ENCODE assay signal across 9 cellular contexts in genomic region chr10:79938728-79939380, GRCh38. TPM values are rescaled to one million over a fixed set of nuclear protein-coding genes. Genes with fewer than 3 reads are reported as not detected.
A peak's percentile ranks its signal among the peaks of the same experiment; 100 is the strongest.
DNase-seq lines count a peak whose midpoint lies in the region; ATAC-seq, FAIRE-seq and TF ChIP-seq lines count a peak whose summit lies in the region.
"Had no signal": no experiment of that assay in that cellular context is flagged by ENCODE, and none has a peak within 500 bp of the region (broad histone marks: within the 10 kb centered on the region; RNA-seq: fewer than 3 reads in every experiment).

No MANE protein-coding gene starts in this region.

- no peak overlapping the region for H3K4me3 ChIP-seq in SK-N-SH (ENCODE audit: low read depth in 2 of 2, low read length in 1 of 2)
- no peak overlapping the region for H3K4me3 ChIP-seq in K562

- H3K36me3 ChIP-seq in SK-N-SH (replicated peaks in 1 of 2; ENCODE audit: control insufficient read depth in 1 of 2, insufficient read depth in 2 of 2, low read length in 1 of 2) = no peaks in the 10 kb centered on the region
- H3K36me3 ChIP-seq in K562 (ENCODE audit: control insufficient read depth, insufficient read depth, low read length) = no peaks in the 10 kb centered on the region

- peak; percentile 67 for FAIRE-seq in K562 (lab: Jason Lieb, UNC)

- H3K9me3 Mint-ChIP-seq in stimulated activated naive CD8-positive, alpha-beta T cell treated with anti-CD3 and anti-CD28 coated beads, Interleukin-15, Interleukin-2, amounts not matched to agents 100 ng/mL and 50 ng/mL, for 24 hours = no peaks in the 10 kb centered on the region

- ATAC-seq in SK-N-SH treated with all-trans-retinoic acid at 6 μM for 48 hours (no peak), HG03175 (IDR thresholded peaks at IDR 0.05; ENCODE audit: unreplicated experiment) (peak; percentile 76), K562 (no peak)

- no peaks in the 10 kb centered on the region for H3K79me2 ChIP-seq in SK-N-SH (ENCODE audit: insufficient read depth)
- no peaks in the 10 kb centered on the region for H3K79me2 ChIP-seq in K562 (ENCODE audit: control insufficient read depth, insufficient read depth, low read length)

- intact Hi-C loops in K562 (cut with micrococcal nuclease) = loop anchor here (10.0 kb wide), 1 partner anchor 186 kb away; no protein-coding TSS in a partner anchor

- H3K4me2 ChIP-seq in SK-N-SH = no peak overlapping the region
- H3K4me2 ChIP-seq in K562 (ENCODE audit: insufficient read depth, low read length) = no peak overlapping the region

- TF ChIP-seq CTCF in SK-N-SH (IDR thresholded peaks at IDR 0.05) = no peak
- TF ChIP-seq CTCF in K562 (IDR thresholded peaks at IDR 0.05 in 2 of 3, conservative IDR thresholded peaks at IDR 0.05 in 1 of 3; ENCODE audit: insufficient read depth in 2 of 3, low read depth in 1 of 3, low read length in 3 of 3) = no peak

- POLR2A ChIA-PET in SK-N-SH (lab: Yijun Ruan, JAX) (no interaction called here), K562 (lab: Yijun Ruan, JAX) (interaction anchor here (0.6 kb wide), 1 partner anchor 214 kb away, joined by 3 read pairs; no protein-coding TSS in a partner anchor)

- TF ChIP-seq EP300 in SK-N-SH (IDR thresholded peaks at IDR 0.05; ENCODE audit: borderline replicate concordance in 1 of 2, low read depth in 1 of 2, low read length in 1 of 2) (no peak), K562 (IDR thresholded peaks at IDR 0.05; ENCODE audit: low read length) (no peak)

- no peaks in the 10 kb centered on the region for H3K9me1 ChIP-seq in K562 (ENCODE audit: control insufficient read depth, insufficient read depth, low read length)

- H3K4me1 Mint-ChIP-seq in stimulated activated naive CD8-positive, alpha-beta T cell treated with anti-CD3 and anti-CD28 coated beads, Interleukin-15, Interleukin-2, amounts not matched to agents 100 ng/mL and 50 ng/mL, for 24 hours (ENCODE audit: low read depth) = peaks cover 29% of the 10 kb centered on the region

- H3K9me2 ChIP-seq in SK-N-SH = no peaks in the 10 kb centered on the region

- no peak for TF ChIP-seq POLR2A in K562 (conservative IDR thresholded peaks at IDR 0.05)

- DNase-seq in SK-N-SH (peak; percentile 55), K562 (ENCODE audit: extremely low read depth in 1 of 4, low spot score in 3 of 4) (peak in 1 of 4 experiments; percentile 17), HuH-7.5 (ENCODE audit: low spot score) (no peak)
- no peak for DNase-seq in activated effector memory CD4-positive, alpha-beta T cell treated with Interleukin-2 at 50 U/mL for 16 hours
- DNase-seq in effector CD4-positive, alpha-beta T cell = no peak

- H2AFZ ChIP-seq in SK-N-SH (ENCODE audit: low read depth) (no peak overlapping the region), K562 (ENCODE audit: low read depth, low read length) (no peak overlapping the region)

- H3K27me3 ChIP-seq in SK-N-SH (ENCODE audit: insufficient read depth) (no peaks in the 10 kb centered on the region), K562 (ENCODE audit: control insufficient read depth in 2 of 2, insufficient read depth in 2 of 2, low read length in 2 of 2) (peaks cover 27 to 77% of the 10 kb centered on the region in 2 experiments; a peak in 4 of 5 replicates)

- H3K27me3 Mint-ChIP-seq in stimulated activated naive CD8-positive, alpha-beta T cell treated with anti-CD3 and anti-CD28 coated beads, Interleukin-15, Interleukin-2, amounts not matched to agents 100 ng/mL and 50 ng/mL, for 24 hours = peaks cover 12% of the 10 kb centered on the region

- H3K4me3 Mint-ChIP-seq in stimulated activated naive CD8-positive, alpha-beta T cell treated with anti-CD3 and anti-CD28 coated beads, Interleukin-15, Interleukin-2, amounts not matched to agents 100 ng/mL and 50 ng/mL, for 24 hours = peak overlapping the region; percentile 7

- H3K4me1 ChIP-seq in SK-N-SH (ENCODE audit: control insufficient read depth in 1 of 2, insufficient read depth in 2 of 2, low read depth in 1 of 2, low read length in 1 of 2) (peaks cover 0 to 4% of the 10 kb centered on the region in 2 experiments; a peak in 1 of 4 replicates), K562 (replicated peaks in 1 of 2; ENCODE audit: control insufficient read depth in 2 of 2, insufficient read depth in 2 of 2, low read length in 2 of 2) (no peaks in the 10 kb centered on the region)

- no peaks in the 10 kb centered on the region for H3K9me3 ChIP-seq in SK-N-SH
- no peaks in the 10 kb centered on the region for H3K9me3 ChIP-seq in K562 (replicated peaks; ENCODE audit: control insufficient read depth, insufficient read depth, low read depth, low read length)

- H3K9ac ChIP-seq in SK-N-SH (no peak overlapping the region), K562 (ENCODE audit: insufficient read depth in 1 of 2, low read depth in 2 of 2, low read length in 2 of 2) (no peak overlapping the region)

- in situ Hi-C loops in K562 (cut with MboI) = loop anchor here (10.0 kb wide), 1 partner anchor 374 kb away; the partner anchor contains the start of gene SFTPA2

- TF ChIP-seq RAD21 in SK-N-SH (IDR thresholded peaks at IDR 0.05; ENCODE audit: low read length) (no peak), K562 (CRISPR knock-in tag; conservative IDR thresholded peaks at IDR 0.05 in 1 of 2, IDR thresholded peaks at IDR 0.05 in 1 of 2) (no peak)

- H3K36me3 Mint-ChIP-seq in stimulated activated naive CD8-positive, alpha-beta T cell treated with anti-CD3 and anti-CD28 coated beads, Interleukin-15, Interleukin-2, amounts not matched to agents 100 ng/mL and 50 ng/mL, for 24 hours (ENCODE audit: low read depth) = no peaks in the 10 kb centered on the region

- no peak overlapping the region for H3K27ac ChIP-seq in SK-N-SH (ENCODE audit: low read depth in 2 of 2, low read length in 1 of 2)
- no peak overlapping the region for H3K27ac ChIP-seq in K562 (ENCODE audit: extremely low read depth, low read depth, low read length)
- H3K27ac ChIP-seq: 22Rv1 had no signal

- BruUV-seq in K562 (replicated peaks; lab: Mats Ljungman, UMichigan) = no TSS peak

- H4K20me1 ChIP-seq in SK-N-SH (ENCODE audit: insufficient read depth) (no peaks in the 10 kb centered on the region), K562 (replicated peaks; ENCODE audit: control insufficient read depth, insufficient read depth, low read length) (0 out of 2 replicates have a peak, but pooled peaks cover 4% of the 10 kb centered on the region)

- 44% methylated on average over 5 of the region's 6 CpGs for WGBS in SK-N-SH (ENCODE audit: low lambda C conversion rate)
- WGBS in K562 (ENCODE audit: insufficient coverage, low coverage, missing lambda C conversion rate) = 4% methylated on average over 6 of the region's 6 CpGs

- CTCF ChIA-PET in SK-N-SH (lab: Yijun Ruan, JAX) = interaction anchor here (1.8 to 2.2 kb wide), 2 partner anchors 10 to 376 kb away, joined by 5 to 9 read pairs; no protein-coding TSS in a partner anchor
- CTCF ChIA-PET in K562 (lab: Yijun Ruan, JAX; ENCODE audit: low intra/inter-chr PET ratio) = interaction anchor here (0.6 kb wide), 1 partner anchor 394 kb away, joined by 3 read pairs; no protein-coding TSS in a partner anchor

- no peaks in the 10 kb centered on the region for H3F3A ChIP-seq in SK-N-SH (replicated peaks; ENCODE audit: insufficient read depth)

- H3K27ac Mint-ChIP-seq in stimulated activated naive CD8-positive, alpha-beta T cell treated with anti-CD3 and anti-CD28 coated beads, Interleukin-15, Interleukin-2, amounts not matched to agents 100 ng/mL and 50 ng/mL, for 24 hours = peak overlapping the region; percentile 72

TF ChIP-seq in SK-N-SH treated with all-trans-retinoic acid at 6 μM for 48 hours, 23 proteins besides CTCF, POLR2A, EP300 and RAD21 (continues in another document):
- TF ChIP-seq BACH2 (CRISPR knock-in tag; IDR thresholded peaks at IDR 0.05; ENCODE audit: borderline replicate concordance) (no peak), ZFP3 (CRISPR knock-in tag; IDR thresholded peaks at IDR 0.05) (no peak), ESRRG (CRISPR knock-in tag; IDR thresholded peaks at IDR 0.05) (no peak)

TF ChIP-seq in K562, 482 proteins besides CTCF, POLR2A, EP300 and RAD21 (continues in another document):
- no peak for TF ChIP-seq MBD2 (IDR thresholded peaks at IDR 0.05; ENCODE audit: borderline replicate concordance, low read depth)
- TF ChIP-seq ZBTB7A (IDR thresholded peaks at IDR 0.05; ENCODE audit: borderline replicate concordance, control insufficient read depth, low read depth, low read length) = no peak
- no peak for TF ChIP-seq ATF4 (CRISPR knock-in tag; IDR thresholded peaks at IDR 0.05)
- no peak for TF ChIP-seq ZKSCAN3 (CRISPR knock-in tag; IDR thresholded peaks at IDR 0.05)
- TF ChIP-seq RBM34 (IDR thresholded peaks at IDR 0.05; ENCODE audit: borderline replicate concordance, insufficient read depth, low read length) = no peak

RNA-seq across cellular contexts. Expression of gene SFTPD, which starts 10.1 kb away (rescaled TPM):
- polyA plus RNA-seq in SK-N-SH (2012; rRNA removed) (0.03 TPM in 1 of 2 replicates, not detected in the other), K562 (2011; rRNA removed) (not detected in 2 replicates), K562 (2014; fragmentation: Illumina TruSeq; extraction: Trizol) (not detected in 2 replicates), K562 (2014; fragmentation: Nextera tagmentation; extraction: Ambion mirVana) (not detected), K562 (2014; rRNA removed) (not detected in 2 replicates)
- 0.03 TPM in 1 of 2 replicates, not detected in the other for polyA plus RNA-seq in SK-N-SH (2012; cell fraction: cytosol; rRNA removed)
- not detected in 2 replicates for polyA plus RNA-seq in SK-N-SH (2012; cell fraction: nucleus; rRNA removed)
- total RNA-seq in K562 (2011; cell fraction: chromatin; rRNA removed; ENCODE audit: low replicate concordance) = not detected in 2 replicates
- not detected in 2 replicates for total RNA-seq in K562 (2011; cell fraction: nucleolus; rRNA removed)
- not detected in 2 replicates for total RNA-seq in K562 (2011; cell fraction: nucleoplasm; rRNA removed)
- total RNA-seq in K562 (2014; rRNA removed) (not detected in 2 replicates), K562 (2014; rRNA removed; fragmentation: Illumina TruSeq; extraction: Trizol) (not detected in 2 replicates), K562 (2015; rRNA removed; fragmentation: Illumina TruSeq; extraction: Trizol) (not detected in 2 replicates), K562 (2021) (0.20 and 0.29 TPM in 2 replicates)
- not detected in 2 replicates for polyA plus RNA-seq in K562 (2011; cell fraction: cytosol; rRNA removed)
- not detected in 2 replicates for polyA plus RNA-seq in K562 (2011; cell fraction: nucleus; rRNA removed)
- not detected in 2 replicates for polyA plus RNA-seq in K562 (2012)
- polyA minus RNA-seq in K562 (2011; rRNA and poly(A)+ RNA removed) = not detected in 2 replicates
- not detected in 2 replicates for polyA minus RNA-seq in K562 (2011; cell fraction: cytosol; rRNA and poly(A)+ RNA removed)
- polyA minus RNA-seq in K562 (2011; cell fraction: nucleus; rRNA and poly(A)+ RNA removed) = not detected in 2 replicates

Comparison
In these comparisons a context has a peak if more than half of its experiments do, and no peak if none do; other contexts are left out.
1. Of the 27 proteins assayed by ChIP-seq in both K562 and SK-N-SH: peak only in K562: ELF1; only in SK-N-SH: GATA2 and MXI1; in both: none; in neither: 22; mixed calls (peak in some experiments, not most) for 2.